In the genomic region with DNA sequence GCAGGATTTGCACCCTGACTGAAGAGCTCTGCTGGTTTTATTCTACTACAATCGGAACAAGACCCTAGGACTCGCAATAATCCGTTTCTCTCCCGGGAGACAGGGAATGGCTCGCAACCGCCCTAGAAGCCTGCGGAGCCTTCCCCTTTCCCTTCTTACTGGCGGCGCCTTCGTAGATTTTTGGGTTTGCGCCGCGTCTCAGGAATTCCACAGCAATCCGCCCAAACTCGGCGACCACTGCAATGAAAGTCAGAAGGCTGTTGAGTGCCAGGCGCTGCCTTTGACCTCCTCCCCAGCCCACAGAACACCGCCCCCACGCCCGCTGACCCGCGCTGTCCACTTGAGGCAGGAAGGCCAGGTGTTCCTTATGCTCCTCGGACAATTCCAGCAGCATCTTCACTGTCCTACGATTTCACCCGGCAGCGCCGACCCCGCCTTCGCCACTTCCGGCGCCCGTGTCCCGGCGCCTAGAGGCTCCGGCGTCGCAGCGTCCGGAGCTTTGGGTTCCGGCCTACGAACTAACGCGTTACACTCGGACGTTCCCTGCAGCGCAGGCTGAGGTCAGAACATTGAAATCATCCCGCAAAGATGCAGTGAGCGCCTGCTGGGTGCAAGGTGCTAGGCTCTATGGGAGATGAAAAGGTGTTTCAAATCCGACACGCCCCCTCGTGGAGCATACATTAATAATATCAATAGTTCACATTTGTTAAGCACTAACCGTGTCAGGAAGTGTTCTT, we compare ENCODE assay signal across 1 cellular context.
TF ChIP-seq lines count a peak whose summit lies in the region.

A gene (minus strand): TSS at position 439 of the 737 bp plus-strand sequence. CDS start 45 bp downstream, at position 394.

TF ChIP-seq in HepG2, 621 proteins besides CTCF, POLR2A, EP300 and RAD21 (continued from another document and continues in another):
- TF ChIP-seq, protein P1, sequence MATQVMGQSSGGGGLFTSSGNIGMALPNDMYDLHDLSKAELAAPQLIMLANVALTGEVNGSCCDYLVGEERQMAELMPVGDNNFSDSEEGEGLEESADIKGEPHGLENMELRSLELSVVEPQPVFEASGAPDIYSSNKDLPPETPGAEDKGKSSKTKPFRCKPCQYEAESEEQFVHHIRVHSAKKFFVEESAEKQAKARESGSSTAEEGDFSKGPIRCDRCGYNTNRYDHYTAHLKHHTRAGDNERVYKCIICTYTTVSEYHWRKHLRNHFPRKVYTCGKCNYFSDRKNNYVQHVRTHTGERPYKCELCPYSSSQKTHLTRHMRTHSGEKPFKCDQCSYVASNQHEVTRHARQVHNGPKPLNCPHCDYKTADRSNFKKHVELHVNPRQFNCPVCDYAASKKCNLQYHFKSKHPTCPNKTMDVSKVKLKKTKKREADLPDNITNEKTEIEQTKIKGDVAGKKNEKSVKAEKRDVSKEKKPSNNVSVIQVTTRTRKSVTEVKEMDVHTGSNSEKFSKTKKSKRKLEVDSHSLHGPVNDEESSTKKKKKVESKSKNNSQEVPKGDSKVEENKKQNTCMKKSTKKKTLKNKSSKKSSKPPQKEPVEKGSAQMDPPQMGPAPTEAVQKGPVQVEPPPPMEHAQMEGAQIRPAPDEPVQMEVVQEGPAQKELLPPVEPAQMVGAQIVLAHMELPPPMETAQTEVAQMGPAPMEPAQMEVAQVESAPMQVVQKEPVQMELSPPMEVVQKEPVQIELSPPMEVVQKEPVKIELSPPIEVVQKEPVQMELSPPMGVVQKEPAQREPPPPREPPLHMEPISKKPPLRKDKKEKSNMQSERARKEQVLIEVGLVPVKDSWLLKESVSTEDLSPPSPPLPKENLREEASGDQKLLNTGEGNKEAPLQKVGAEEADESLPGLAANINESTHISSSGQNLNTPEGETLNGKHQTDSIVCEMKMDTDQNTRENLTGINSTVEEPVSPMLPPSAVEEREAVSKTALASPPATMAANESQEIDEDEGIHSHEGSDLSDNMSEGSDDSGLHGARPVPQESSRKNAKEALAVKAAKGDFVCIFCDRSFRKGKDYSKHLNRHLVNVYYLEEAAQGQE (IDR thresholded peaks at IDR 0.05; ENCODE audit: borderline replicate concordance in 1 of 2, low read depth in 1 of 2, low read length in 2 of 2) = peak in 1 of 2 experiments; percentile 60; a peak in 2 of 4 replicates
- peak; percentile 93 for TF ChIP-seq ZKSCAN8 (CRISPR knock-in tag; IDR thresholded peaks at IDR 0.05; ENCODE audit: borderline replicate concordance)
- no peak for TF ChIP-seq HHEX (CRISPR knock-in tag; IDR thresholded peaks at IDR 0.05)
- TF ChIP-seq NCOA1 (CRISPR knock-in tag; IDR thresholded peaks at IDR 0.05) = peak; percentile 75; the same call in 1 of the 2 replicates
- TF ChIP-seq ZSCAN22 (CRISPR knock-in tag; IDR thresholded peaks at IDR 0.05) = no peak
- no peak for TF ChIP-seq TCF12 (IDR thresholded peaks at IDR 0.05)
- no peak for TF ChIP-seq TCF12 (CRISPR knock-in tag; IDR thresholded peaks at IDR 0.05)
- peak; percentile 64 for TF ChIP-seq NCOA2 (CRISPR knock-in tag; IDR thresholded peaks at IDR 0.05)
- TF ChIP-seq MAF1 (CRISPR knock-in tag; IDR thresholded peaks at IDR 0.05; ENCODE audit: borderline replicate concordance) = peak; percentile 86
- peak; percentile 90 for TF ChIP-seq RXRB (CRISPR knock-in tag; IDR thresholded peaks at IDR 0.05; ENCODE audit: borderline replicate concordance)
- peak; percentile 69; the same call in 1 of the 2 replicates for TF ChIP-seq ZNF772 (CRISPR knock-in tag; IDR thresholded peaks at IDR 0.05)
- no peak for TF ChIP-seq ISX (CRISPR knock-in tag; conservative IDR thresholded peaks at IDR 0.05)
- TF ChIP-seq, protein P2, sequence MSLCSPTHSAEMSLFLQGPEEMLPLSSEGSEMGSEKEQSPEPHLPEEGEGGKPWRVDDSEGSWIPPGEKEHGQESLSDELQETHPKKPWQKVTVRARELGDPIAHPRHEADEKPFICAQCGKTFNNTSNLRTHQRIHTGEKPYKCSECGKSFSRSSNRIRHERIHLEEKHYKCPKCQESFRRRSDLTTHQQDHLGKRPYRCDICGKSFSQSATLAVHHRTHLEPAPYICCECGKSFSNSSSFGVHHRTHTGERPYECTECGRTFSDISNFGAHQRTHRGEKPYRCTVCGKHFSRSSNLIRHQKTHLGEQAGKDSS (CRISPR knock-in tag; IDR thresholded peaks at IDR 0.05; ENCODE audit: borderline replicate concordance, low read depth) = peak; percentile 81; the same call in 1 of the 2 replicates
- TF ChIP-seq ZSCAN12 (CRISPR knock-in tag; IDR thresholded peaks at IDR 0.05) = no peak; the same call in 1 of the 2 replicates
- TF ChIP-seq NR2F2 (IDR thresholded peaks at IDR 0.05; ENCODE audit: borderline replicate concordance, low read depth) = peak; percentile 70; the same call in 1 of the 2 replicates
- peak; percentile 61; the same call in 1 of the 2 replicates for TF ChIP-seq DR1 (CRISPR knock-in tag; IDR thresholded peaks at IDR 0.05)
- TF ChIP-seq, protein P3, sequence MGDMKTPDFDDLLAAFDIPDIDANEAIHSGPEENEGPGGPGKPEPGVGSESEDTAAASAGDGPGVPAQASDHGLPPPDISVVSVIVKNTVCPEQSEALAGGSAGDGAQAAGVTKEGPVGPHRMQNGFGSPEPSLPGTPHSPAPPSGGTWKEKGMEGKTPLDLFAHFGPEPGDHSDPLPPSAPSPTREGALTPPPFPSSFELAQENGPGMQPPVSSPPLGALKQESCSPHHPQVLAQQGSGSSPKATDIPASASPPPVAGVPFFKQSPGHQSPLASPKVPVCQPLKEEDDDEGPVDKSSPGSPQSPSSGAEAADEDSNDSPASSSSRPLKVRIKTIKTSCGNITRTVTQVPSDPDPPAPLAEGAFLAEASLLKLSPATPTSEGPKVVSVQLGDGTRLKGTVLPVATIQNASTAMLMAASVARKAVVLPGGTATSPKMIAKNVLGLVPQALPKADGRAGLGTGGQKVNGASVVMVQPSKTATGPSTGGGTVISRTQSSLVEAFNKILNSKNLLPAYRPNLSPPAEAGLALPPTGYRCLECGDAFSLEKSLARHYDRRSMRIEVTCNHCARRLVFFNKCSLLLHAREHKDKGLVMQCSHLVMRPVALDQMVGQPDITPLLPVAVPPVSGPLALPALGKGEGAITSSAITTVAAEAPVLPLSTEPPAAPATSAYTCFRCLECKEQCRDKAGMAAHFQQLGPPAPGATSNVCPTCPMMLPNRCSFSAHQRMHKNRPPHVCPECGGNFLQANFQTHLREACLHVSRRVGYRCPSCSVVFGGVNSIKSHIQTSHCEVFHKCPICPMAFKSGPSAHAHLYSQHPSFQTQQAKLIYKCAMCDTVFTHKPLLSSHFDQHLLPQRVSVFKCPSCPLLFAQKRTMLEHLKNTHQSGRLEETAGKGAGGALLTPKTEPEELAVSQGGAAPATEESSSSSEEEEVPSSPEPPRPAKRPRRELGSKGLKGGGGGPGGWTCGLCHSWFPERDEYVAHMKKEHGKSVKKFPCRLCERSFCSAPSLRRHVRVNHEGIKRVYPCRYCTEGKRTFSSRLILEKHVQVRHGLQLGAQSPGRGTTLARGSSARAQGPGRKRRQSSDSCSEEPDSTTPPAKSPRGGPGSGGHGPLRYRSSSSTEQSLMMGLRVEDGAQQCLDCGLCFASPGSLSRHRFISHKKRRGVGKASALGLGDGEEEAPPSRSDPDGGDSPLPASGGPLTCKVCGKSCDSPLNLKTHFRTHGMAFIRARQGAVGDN (CRISPR knock-in tag; IDR thresholded peaks at IDR 0.05) = peak; percentile 95
- peak; percentile 96; the same call in 1 of the 2 replicates for TF ChIP-seq AHR (CRISPR knock-in tag; IDR thresholded peaks at IDR 0.05)
- TF ChIP-seq, protein P4, sequence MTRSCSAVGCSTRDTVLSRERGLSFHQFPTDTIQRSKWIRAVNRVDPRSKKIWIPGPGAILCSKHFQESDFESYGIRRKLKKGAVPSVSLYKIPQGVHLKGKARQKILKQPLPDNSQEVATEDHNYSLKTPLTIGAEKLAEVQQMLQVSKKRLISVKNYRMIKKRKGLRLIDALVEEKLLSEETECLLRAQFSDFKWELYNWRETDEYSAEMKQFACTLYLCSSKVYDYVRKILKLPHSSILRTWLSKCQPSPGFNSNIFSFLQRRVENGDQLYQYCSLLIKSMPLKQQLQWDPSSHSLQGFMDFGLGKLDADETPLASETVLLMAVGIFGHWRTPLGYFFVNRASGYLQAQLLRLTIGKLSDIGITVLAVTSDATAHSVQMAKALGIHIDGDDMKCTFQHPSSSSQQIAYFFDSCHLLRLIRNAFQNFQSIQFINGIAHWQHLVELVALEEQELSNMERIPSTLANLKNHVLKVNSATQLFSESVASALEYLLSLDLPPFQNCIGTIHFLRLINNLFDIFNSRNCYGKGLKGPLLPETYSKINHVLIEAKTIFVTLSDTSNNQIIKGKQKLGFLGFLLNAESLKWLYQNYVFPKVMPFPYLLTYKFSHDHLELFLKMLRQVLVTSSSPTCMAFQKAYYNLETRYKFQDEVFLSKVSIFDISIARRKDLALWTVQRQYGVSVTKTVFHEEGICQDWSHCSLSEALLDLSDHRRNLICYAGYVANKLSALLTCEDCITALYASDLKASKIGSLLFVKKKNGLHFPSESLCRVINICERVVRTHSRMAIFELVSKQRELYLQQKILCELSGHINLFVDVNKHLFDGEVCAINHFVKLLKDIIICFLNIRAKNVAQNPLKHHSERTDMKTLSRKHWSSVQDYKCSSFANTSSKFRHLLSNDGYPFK (CRISPR knock-in tag; IDR thresholded peaks at IDR 0.05; ENCODE audit: borderline replicate concordance) = peak; percentile 89
- TF ChIP-seq KDM1A (CRISPR knock-in tag; IDR thresholded peaks at IDR 0.05) = peak; percentile 72
- TF ChIP-seq KDM3A (CRISPR knock-in tag; IDR thresholded peaks at IDR 0.05; ENCODE audit: low read depth) = peak; percentile 96
- peak; percentile 72; the same call in 1 of the 2 replicates for TF ChIP-seq ZNF431 (CRISPR knock-in tag; IDR thresholded peaks at IDR 0.05; ENCODE audit: borderline replicate concordance, low read depth)
- TF ChIP-seq, protein P5, sequence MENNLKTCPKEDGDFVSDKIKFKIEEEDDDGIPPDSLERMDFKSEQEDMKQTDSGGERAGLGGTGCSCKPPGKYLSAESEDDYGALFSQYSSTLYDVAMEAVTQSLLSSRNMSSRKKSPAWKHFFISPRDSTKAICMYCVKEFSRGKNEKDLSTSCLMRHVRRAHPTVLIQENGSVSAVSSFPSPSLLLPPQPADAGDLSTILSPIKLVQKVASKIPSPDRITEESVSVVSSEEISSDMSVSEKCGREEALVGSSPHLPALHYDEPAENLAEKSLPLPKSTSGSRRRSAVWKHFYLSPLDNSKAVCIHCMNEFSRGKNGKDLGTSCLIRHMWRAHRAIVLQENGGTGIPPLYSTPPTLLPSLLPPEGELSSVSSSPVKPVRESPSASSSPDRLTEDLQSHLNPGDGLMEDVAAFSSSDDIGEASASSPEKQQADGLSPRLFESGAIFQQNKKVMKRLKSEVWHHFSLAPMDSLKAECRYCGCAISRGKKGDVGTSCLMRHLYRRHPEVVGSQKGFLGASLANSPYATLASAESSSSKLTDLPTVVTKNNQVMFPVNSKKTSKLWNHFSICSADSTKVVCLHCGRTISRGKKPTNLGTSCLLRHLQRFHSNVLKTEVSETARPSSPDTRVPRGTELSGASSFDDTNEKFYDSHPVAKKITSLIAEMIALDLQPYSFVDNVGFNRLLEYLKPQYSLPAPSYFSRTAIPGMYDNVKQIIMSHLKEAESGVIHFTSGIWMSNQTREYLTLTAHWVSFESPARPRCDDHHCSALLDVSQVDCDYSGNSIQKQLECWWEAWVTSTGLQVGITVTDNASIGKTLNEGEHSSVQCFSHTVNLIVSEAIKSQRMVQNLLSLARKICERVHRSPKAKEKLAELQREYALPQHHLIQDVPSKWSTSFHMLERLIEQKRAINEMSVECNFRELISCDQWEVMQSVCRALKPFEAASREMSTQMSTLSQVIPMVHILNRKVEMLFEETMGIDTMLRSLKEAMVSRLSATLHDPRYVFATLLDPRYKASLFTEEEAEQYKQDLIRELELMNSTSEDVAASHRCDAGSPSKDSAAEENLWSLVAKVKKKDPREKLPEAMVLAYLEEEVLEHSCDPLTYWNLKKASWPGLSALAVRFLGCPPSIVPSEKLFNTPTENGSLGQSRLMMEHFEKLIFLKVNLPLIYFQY (CRISPR knock-in tag; IDR thresholded peaks at IDR 0.05; ENCODE audit: borderline replicate concordance) = peak; percentile 45; the same call in 1 of the 2 replicates
- TF ChIP-seq ZNF17 (CRISPR knock-in tag; IDR thresholded peaks at IDR 0.05) = no peak
- TF ChIP-seq POLR2G (IDR thresholded peaks at IDR 0.05; ENCODE audit: low read depth, low read length) = peak; percentile 83
- peak; percentile 94 for TF ChIP-seq ZNF891 (CRISPR knock-in tag; IDR thresholded peaks at IDR 0.05)
- TF ChIP-seq ZNF780A (CRISPR knock-in tag; IDR thresholded peaks at IDR 0.05) = peak; percentile 91
- peak; percentile 93 for TF ChIP-seq MED1 (CRISPR knock-in tag; IDR thresholded peaks at IDR 0.05)
- TF ChIP-seq ZNF34 (CRISPR knock-in tag; IDR thresholded peaks at IDR 0.05; ENCODE audit: borderline replicate concordance) = no peak
- peak; percentile 94 for TF ChIP-seq ZNF501 (CRISPR knock-in tag; IDR thresholded peaks at IDR 0.05)
- TF ChIP-seq, protein P6, sequence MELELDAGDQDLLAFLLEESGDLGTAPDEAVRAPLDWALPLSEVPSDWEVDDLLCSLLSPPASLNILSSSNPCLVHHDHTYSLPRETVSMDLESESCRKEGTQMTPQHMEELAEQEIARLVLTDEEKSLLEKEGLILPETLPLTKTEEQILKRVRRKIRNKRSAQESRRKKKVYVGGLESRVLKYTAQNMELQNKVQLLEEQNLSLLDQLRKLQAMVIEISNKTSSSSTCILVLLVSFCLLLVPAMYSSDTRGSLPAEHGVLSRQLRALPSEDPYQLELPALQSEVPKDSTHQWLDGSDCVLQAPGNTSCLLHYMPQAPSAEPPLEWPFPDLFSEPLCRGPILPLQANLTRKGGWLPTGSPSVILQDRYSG (CRISPR knock-in tag; IDR thresholded peaks at IDR 0.05) = 0 out of 2 replicates have a peak, but pooled peaks have one; percentile 74
- peak; percentile 41; the same call in 1 of the 2 replicates for TF ChIP-seq ZNF33A (CRISPR knock-in tag; IDR thresholded peaks at IDR 0.05; ENCODE audit: borderline replicate concordance)
- peak; percentile 93; the same call in 1 of the 2 replicates for TF ChIP-seq TOE1 (CRISPR knock-in tag; IDR thresholded peaks at IDR 0.05)
- TF ChIP-seq FOXP1 (IDR thresholded peaks at IDR 0.05) = no peak
- peak; percentile 49; the same call in 1 of the 2 replicates for TF ChIP-seq FOXP1 (CRISPR knock-in tag; IDR thresholded peaks at IDR 0.05)
- peak; percentile 63; the same call in 1 of the 2 replicates for TF ChIP-seq ELF3 (CRISPR knock-in tag; IDR thresholded peaks at IDR 0.05)
